ENCODE assay signal across 12 cellular contexts in the genomic region with DNA sequence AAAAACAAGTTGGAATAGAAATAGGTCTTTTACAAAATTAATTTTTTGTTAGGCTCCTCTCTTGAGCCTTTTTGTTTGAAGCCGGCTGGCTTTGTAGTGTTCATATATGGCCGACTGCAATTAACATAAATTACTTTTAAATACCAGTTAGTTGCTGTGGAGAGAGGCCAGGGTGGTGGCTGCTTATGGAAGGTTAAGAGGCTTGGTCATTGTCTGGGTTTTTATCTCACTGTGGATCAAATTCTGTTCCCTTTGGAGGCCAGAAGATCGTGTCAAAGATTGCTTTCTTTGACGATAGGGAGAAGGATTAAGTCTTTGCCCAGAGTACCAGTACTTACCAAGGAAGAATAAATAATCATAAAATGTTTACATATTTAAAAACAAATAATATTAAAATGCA. TPM values are rescaled to one million over a fixed set of nuclear protein-coding genes. Genes with fewer than 3 reads are reported as not detected.
DNase-seq lines count a peak whose midpoint lies in the region; TF ChIP-seq lines count a peak whose summit lies in the region.
"Had no signal": no experiment of that assay in that cellular context is flagged by ENCODE, and none has a peak within 500 bp of the region (broad histone marks: within the 10 kb centered on the region; RNA-seq: fewer than 3 reads in every experiment).

No MANE protein-coding gene starts in this region.

- H3K4me3 ChIP-seq in smooth muscle cell: no peak overlapping the region

- 12% methylated on average over 4 of the region's 4 CpGs for WGBS in smooth muscle cell (ENCODE audit: low lambda C conversion rate)

- H3K9me3 Mint-ChIP-seq in chondrocyte (ENCODE audit: low read depth): peaks cover 10% of the 10 kb centered on the region

- TF ChIP-seq CTCF in chondrocyte (IDR thresholded peaks at IDR 0.05) (no peak), smooth muscle cell (IDR thresholded peaks at IDR 0.05; ENCODE audit: borderline replicate concordance, insufficient read depth, poor library complexity, severe bottlenecking) (no peak)

- no peak overlapping the region for H3K4me3 Mint-ChIP-seq in chondrocyte (ENCODE audit: unreplicated experiment)

- peaks cover 10% of the 10 kb centered on the region for H3F3A ChIP-seq in smooth muscle cell (ENCODE audit: low read depth)

- H2AFZ ChIP-seq in smooth muscle cell (ENCODE audit: low read depth): no peak overlapping the region

- H3K27me3 Mint-ChIP-seq in chondrocyte (ENCODE audit: low read depth): no peaks in the 10 kb centered on the region

- H3K9me3 ChIP-seq in smooth muscle cell (replicated peaks; ENCODE audit: low read depth): peaks cover 7% of the 10 kb centered on the region

- peak overlapping the region; percentile 88 for H3K27ac Mint-ChIP-seq in chondrocyte (ENCODE audit: unreplicated experiment)

- H3K27me3 ChIP-seq in smooth muscle cell (ENCODE audit: low read depth): no peaks in the 10 kb centered on the region

- peak overlapping the region; percentile 44 for H3K9ac ChIP-seq in smooth muscle cell (ENCODE audit: low read depth)

- H3K4me1 Mint-ChIP-seq in chondrocyte (ENCODE audit: low read depth): peaks cover 40% of the 10 kb centered on the region

- H3K79me2 ChIP-seq in smooth muscle cell (ENCODE audit: low read depth): peaks cover 7% of the 10 kb centered on the region

- peak overlapping the region; percentile 81 for H3K4me2 ChIP-seq in smooth muscle cell

- H3K4me1 ChIP-seq in smooth muscle cell (ENCODE audit: low read depth): peaks cover 21% of the 10 kb centered on the region

- peak overlapping the region; percentile 82 for H3K27ac ChIP-seq in smooth muscle cell (ENCODE audit: low read depth)

- H3K36me3 ChIP-seq in smooth muscle cell (ENCODE audit: low read depth): peaks cover 11% of the 10 kb centered on the region

- H3K36me3 Mint-ChIP-seq in chondrocyte (ENCODE audit: low read depth): peaks cover 10% of the 10 kb centered on the region

- DNase-seq in NCI-H345 (lab: John Stamatoyannopoulos, UW) (peak; percentile 45), NCI-H345 treated with DMSO at 0.1 percent for 48 hours (lab: John Stamatoyannopoulos, UW; ENCODE audit: unreplicated experiment) (no peak), NCI-H2081 treated with DMSO at 0.1 percent for 48 hours (lab: John Stamatoyannopoulos, UW) (peak; percentile 24), chondrocyte (ENCODE audit: low spot score) (no peak), smooth muscle cell (lab: John Stamatoyannopoulos, UW; ENCODE audit: unreplicated experiment) (no peak), kidney glomerular epithelial cell (lab: John Stamatoyannopoulos, UW) (no peak)
- DNase-seq in activated effector memory CD4-positive, alpha-beta T cell treated with anti-CD3 and anti-CD28 coated beads, Interleukin-2, amount 50 U/mL, for 16 hours: no peak
- no peak for DNase-seq in activated naive CD4-positive, alpha-beta T cell treated with anti-CD3 and anti-CD28 coated beads, Interleukin-2, amount 50 U/mL, for 16 hours
- DNase-seq: ACHN, erythroblast, NCI-H1694 treated with DMSO at 0.1 percent for 48 hours, substantia nigra had no signal

- peaks cover 20% of the 10 kb centered on the region for H4K20me1 ChIP-seq in smooth muscle cell (ENCODE audit: low read depth)

RNA-seq across cellular contexts. Expression of gene MSI2, which starts 39.9 kb away (rescaled TPM):
- 23.1 to 55.2 TPM (median 25.5 TPM) in 3 replicates for total RNA-seq in chondrocyte
- total RNA-seq in smooth muscle cell: 31.5 and 36.5 TPM in 2 replicates
- 5.7 and 8.1 TPM in 2 replicates for polyA plus RNA-seq in smooth muscle cell

Comparison
In these comparisons a context has a peak if more than half of its experiments do, and no peak if none do; other contexts are left out.
1. DNase-seq: peak in NCI-H345 (single experiment) and NCI-H2081 treated with DMSO at 0.1 percent for 48 hours (single experiment); none in NCI-H345 treated with DMSO at 0.1 percent for 48 hours (single experiment), chondrocyte (single experiment), smooth muscle cell (single experiment), activated effector memory CD4-positive, alpha-beta T cell treated with anti-CD3 and anti-CD28 coated beads, Interleukin-2, amount 50 U/mL, for 16 hours (single experiment), activated naive CD4-positive, alpha-beta T cell treated with anti-CD3 and anti-CD28 coated beads, Interleukin-2, amount 50 U/mL, for 16 hours (single experiment) and kidney glomerular epithelial cell (single experiment).